In genomic region chr17:60224064-60224463, GRCh38 we compare ENCODE assay signal across 18 cellular contexts.
"Had no signal": no experiment of that assay in that cellular context is flagged by ENCODE, and none has a peak within 500 bp of the region (broad histone marks: within the 10 kb centered on the region; RNA-seq: fewer than 3 reads in every experiment).

No MANE protein-coding gene starts in this region.

- DNase-seq: activated CD4-positive, alpha-beta T cell treated with anti-CD3 and anti-CD28 coated beads, Interleukin-2, amount 50 U/mL, for 4 hours; activated CD4-positive, CD25-positive, alpha-beta regulatory T cell treated with anti-CD3 and anti-CD28 coated beads, Interleukin-2, amount 50 U/mL, for 72 hours; activated naive CD4-positive, alpha-beta T cell treated with anti-CD3 and anti-CD28 coated beads, Interleukin-2, amount 50 U/mL, for 16 hours; adrenal gland; dorsolateral prefrontal cortex; esophagus squamous epithelium; foreskin keratinocyte; glutamatergic neuron; immature natural killer cell; nephron progenitor cell; occipital lobe; right cardiac atrium; stimulated activated naive CD8-positive, alpha-beta T cell treated with anti-CD3 and anti-CD28 coated beads, Interleukin-15, Interleukin-2, amounts not matched to agents 100 U/mL and 50 U/mL, for 24 hours; T-cell; T-helper 9 cell; testis; upper lobe of right lung had no signal

- H3K4me1 ChIP-seq: adrenal gland, foreskin keratinocyte, testis, upper lobe of right lung had no signal

- H3K27ac ChIP-seq: adrenal gland, cardiac muscle cell, esophagus squamous epithelium, foreskin keratinocyte, testis, upper lobe of right lung had no signal

- H3K9me3 ChIP-seq: adrenal gland, esophagus squamous epithelium, testis, upper lobe of right lung had no signal

- H3K27me3 ChIP-seq: adrenal gland, cardiac muscle cell, dorsolateral prefrontal cortex, esophagus squamous epithelium, foreskin keratinocyte, testis, upper lobe of right lung had no signal

- H3K4me3 ChIP-seq: adrenal gland, cardiac muscle cell, dorsolateral prefrontal cortex, esophagus squamous epithelium, testis, upper lobe of right lung had no signal

- ATAC-seq: foreskin keratinocyte; right cardiac atrium; stimulated activated naive CD8-positive, alpha-beta T cell treated with anti-CD3 and anti-CD28 coated beads, Interleukin-15, Interleukin-2, amounts not matched to agents 100 U/mL and 50 U/mL, for 24 hours; T-cell; upper lobe of right lung had no signal
